ENCODE assay signal across 1 cellular context in genomic region chr11:77402218-77402556, GRCh38.
TF ChIP-seq lines count a peak whose summit lies in the region.

No MANE protein-coding gene starts in this region.

TF ChIP-seq in WTC11, 78 proteins besides CTCF, POLR2A, EP300 and RAD21 (continued from another document):
- TF ChIP-seq RELA (CRISPR knock-in tag; IDR thresholded peaks at IDR 0.05; ENCODE audit: borderline replicate concordance), result no peak
- no peak for TF ChIP-seq E2F1 (CRISPR knock-in tag; IDR thresholded peaks at IDR 0.05)
- no peak for TF ChIP-seq PRDM15 (CRISPR knock-in tag; IDR thresholded peaks at IDR 0.05)
- TF ChIP-seq ARID4B (CRISPR knock-in tag; IDR thresholded peaks at IDR 0.05; ENCODE audit: borderline replicate concordance), result no peak
